1 cellular context compared by ENCODE assay signal in the genomic region with DNA sequence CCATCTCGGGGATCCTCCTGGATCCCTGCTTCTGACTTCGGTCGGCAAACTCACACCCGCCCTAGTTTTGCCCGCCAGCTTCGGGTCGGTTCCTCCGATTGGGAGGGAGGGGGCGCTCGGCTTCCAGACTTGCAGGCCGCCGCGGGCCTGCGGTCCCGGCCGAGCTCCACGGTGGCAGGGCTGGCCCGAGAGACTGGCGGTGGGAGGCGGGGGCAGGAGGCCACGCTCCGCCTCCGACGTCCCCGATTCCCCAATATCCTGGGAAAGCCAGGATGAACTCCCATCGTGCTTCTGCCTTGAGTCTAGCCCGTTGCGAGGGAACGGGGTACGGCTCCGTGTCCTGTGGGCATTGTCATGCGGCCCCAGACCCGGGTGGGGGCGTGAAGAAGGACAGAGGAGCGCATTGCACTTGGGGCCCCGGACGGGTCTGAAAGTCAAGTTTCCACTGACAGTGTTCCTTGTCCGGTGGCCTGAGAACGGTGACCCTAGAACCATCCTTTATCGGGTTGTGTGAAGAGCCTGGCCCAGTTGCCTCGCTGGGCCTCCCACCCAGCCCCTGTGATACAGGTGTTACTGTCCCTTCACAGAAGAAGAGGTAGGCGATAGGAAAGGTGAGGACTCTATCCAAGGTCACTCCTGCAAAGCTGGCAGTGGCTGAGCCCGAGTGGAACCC.
TF ChIP-seq lines count a peak whose summit lies in the region.

No MANE protein-coding gene starts in this region.

TF ChIP-seq in GM23338, 12 proteins besides CTCF, POLR2A, EP300 and RAD21:
- no peak for TF ChIP-seq JUNB (IDR thresholded peaks at IDR 0.05; ENCODE audit: unreplicated experiment)
- TF ChIP-seq, protein P1, sequence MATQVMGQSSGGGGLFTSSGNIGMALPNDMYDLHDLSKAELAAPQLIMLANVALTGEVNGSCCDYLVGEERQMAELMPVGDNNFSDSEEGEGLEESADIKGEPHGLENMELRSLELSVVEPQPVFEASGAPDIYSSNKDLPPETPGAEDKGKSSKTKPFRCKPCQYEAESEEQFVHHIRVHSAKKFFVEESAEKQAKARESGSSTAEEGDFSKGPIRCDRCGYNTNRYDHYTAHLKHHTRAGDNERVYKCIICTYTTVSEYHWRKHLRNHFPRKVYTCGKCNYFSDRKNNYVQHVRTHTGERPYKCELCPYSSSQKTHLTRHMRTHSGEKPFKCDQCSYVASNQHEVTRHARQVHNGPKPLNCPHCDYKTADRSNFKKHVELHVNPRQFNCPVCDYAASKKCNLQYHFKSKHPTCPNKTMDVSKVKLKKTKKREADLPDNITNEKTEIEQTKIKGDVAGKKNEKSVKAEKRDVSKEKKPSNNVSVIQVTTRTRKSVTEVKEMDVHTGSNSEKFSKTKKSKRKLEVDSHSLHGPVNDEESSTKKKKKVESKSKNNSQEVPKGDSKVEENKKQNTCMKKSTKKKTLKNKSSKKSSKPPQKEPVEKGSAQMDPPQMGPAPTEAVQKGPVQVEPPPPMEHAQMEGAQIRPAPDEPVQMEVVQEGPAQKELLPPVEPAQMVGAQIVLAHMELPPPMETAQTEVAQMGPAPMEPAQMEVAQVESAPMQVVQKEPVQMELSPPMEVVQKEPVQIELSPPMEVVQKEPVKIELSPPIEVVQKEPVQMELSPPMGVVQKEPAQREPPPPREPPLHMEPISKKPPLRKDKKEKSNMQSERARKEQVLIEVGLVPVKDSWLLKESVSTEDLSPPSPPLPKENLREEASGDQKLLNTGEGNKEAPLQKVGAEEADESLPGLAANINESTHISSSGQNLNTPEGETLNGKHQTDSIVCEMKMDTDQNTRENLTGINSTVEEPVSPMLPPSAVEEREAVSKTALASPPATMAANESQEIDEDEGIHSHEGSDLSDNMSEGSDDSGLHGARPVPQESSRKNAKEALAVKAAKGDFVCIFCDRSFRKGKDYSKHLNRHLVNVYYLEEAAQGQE (IDR thresholded peaks at IDR 0.05; ENCODE audit: unreplicated experiment) = no peak
- no peak for TF ChIP-seq STAT1 (IDR thresholded peaks at IDR 0.05; ENCODE audit: unreplicated experiment)
- peak; percentile 73 for TF ChIP-seq EZH2 (IDR thresholded peaks at IDR 0.05; ENCODE audit: low read depth, unreplicated experiment)
- peak; percentile 68 for TF ChIP-seq EZH2phosphoT487 (IDR thresholded peaks at IDR 0.05; ENCODE audit: unreplicated experiment)
- TF ChIP-seq POLR2AphosphoS5 (IDR thresholded peaks at IDR 0.05; ENCODE audit: low read depth) = no peak
- TF ChIP-seq NANOG (IDR thresholded peaks at IDR 0.05; ENCODE audit: borderline replicate concordance) = no peak
- no peak for TF ChIP-seq ZNF114 (CRISPR knock-in tag; IDR thresholded peaks at IDR 0.05)
